In the genomic region with DNA sequence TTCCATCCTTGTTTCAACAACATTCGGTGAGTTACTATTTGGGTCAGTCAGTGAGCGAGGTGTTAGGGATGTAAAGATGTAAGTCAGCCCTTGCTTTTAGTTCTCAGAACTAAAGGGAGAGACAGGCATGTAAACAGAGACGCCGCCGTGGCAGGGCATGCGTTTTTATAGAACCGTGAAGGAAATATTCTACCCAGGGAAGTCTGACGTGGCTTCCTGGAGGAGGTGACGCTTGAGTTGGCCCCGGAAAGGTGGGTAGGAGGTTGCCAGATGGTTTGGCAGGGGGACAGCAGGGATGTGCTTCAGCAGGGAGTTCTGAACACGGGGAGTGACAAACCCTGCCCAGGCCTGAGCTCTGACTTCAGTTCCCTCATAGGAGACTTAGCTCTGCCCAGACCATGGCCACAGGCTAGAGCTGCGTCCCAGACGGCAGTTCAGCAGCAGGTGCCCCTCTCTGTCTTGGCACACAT, we compare ENCODE assay signal across 10 cellular contexts. TPM values are rescaled to one million over a fixed set of nuclear protein-coding genes. Genes with fewer than 3 reads are reported as not detected.
DNase-seq lines count a peak whose midpoint lies in the region; ATAC-seq and TF ChIP-seq lines count a peak whose summit lies in the region.
"Had no signal": no experiment of that assay in that cellular context is flagged by ENCODE, and none has a peak within 500 bp of the region (broad histone marks: within the 10 kb centered on the region; RNA-seq: fewer than 3 reads in every experiment).

No MANE protein-coding gene starts in this region.

- H3K27me3 ChIP-seq in aorta (ENCODE audit: control insufficient read depth in 1 of 2, insufficient read depth in 2 of 2, low read length in 1 of 2) = no peaks in the 10 kb centered on the region

- WGBS in aorta, 2 donors = 2 to 7% methylated on average over 13 of the region's 13 CpGs

- TF ChIP-seq POLR2A in GM18505 (IDR thresholded peaks at IDR 0.05; ENCODE audit: borderline replicate concordance, extremely low read depth, insufficient read depth, insufficient read length) = no peak

- intact Hi-C loops in left cardiac atrium (cut with DNase I) = no loop called here
- intact Hi-C loops in left ventricle myocardium superior (cut with micrococcal nuclease) = no loop called here
- intact Hi-C loops in aorta (cut with DNase I) = loop anchor here (2.0 to 5.0 kb wide), 2 partner anchors 156 to 160 kb away; a partner anchor contains a TSS

- no peak for TF ChIP-seq CTCF in coronary artery (IDR thresholded peaks at IDR 0.05)

- H3K27ac ChIP-seq in coronary artery (peak overlapping the region; percentile 46 to 69), aorta (ENCODE audit: low read depth in 1 of 2, low read length in 2 of 2) (peak overlapping the region; percentile 33 to 89)
- H3K27ac ChIP-seq: WERI-Rb-1 had no signal

- H3K36me3 ChIP-seq in aorta (ENCODE audit: control insufficient read depth in 1 of 2, insufficient read depth in 2 of 2, low read length in 1 of 2) = peaks cover 0 to 3% of the 10 kb centered on the region in 2 donors
- H3K36me3 ChIP-seq: WERI-Rb-1 had no signal

- H3K4me3 ChIP-seq in coronary artery (no peak overlapping the region), aorta (ENCODE audit: low read length in 2 of 2) (no peak overlapping the region)

- no peaks in the 10 kb centered on the region for H3K4me1 ChIP-seq in aorta (ENCODE audit: control insufficient read depth in 1 of 2, insufficient read depth in 2 of 2, low read length in 2 of 2)

- no peak for ATAC-seq in left cardiac atrium
- no peak for ATAC-seq in left ventricle myocardium superior
- ATAC-seq in aorta (ENCODE audit: low FRiP score) = peak; percentile 78
- no peak for ATAC-seq in GM18502 (IDR thresholded peaks at IDR 0.05; ENCODE audit: poor library complexity, unreplicated experiment)
- no peak for ATAC-seq in GM18505 (IDR thresholded peaks at IDR 0.05; ENCODE audit: unreplicated experiment)

- no peaks in the 10 kb centered on the region for H3K9me3 ChIP-seq in aorta (ENCODE audit: control insufficient read depth, low read length)

- peak; percentile 70 for DNase-seq in left cardiac atrium
- DNase-seq in left ventricle myocardium superior = no peak
- DNase-seq in coronary artery (ENCODE audit: low spot score) = no peak
- peak; percentile 41 for DNase-seq in myocyte (ENCODE audit: low read depth)
- peak; percentile 89 to 93 for DNase-seq in aorta
- DNase-seq in NCI-H187 treated with DMSO at 0.1 percent for 48 hours (lab: John Stamatoyannopoulos, UW) = no peak
- DNase-seq: HCEC 1CT, WERI-Rb-1 had no signal

RNA-seq across cellular contexts. Expression of a gene that starts 23.5 kb away (rescaled TPM):
- 100 to 1,000 TPM; 870 to 899 TPM for total RNA-seq in left cardiac atrium
- 703 TPM for total RNA-seq in left ventricle myocardium superior
- 637 and 797 TPM in 2 replicates for total RNA-seq in myocyte
- 2,509 TPM for polyA plus RNA-seq in myocyte (2012)
- 1,000 to 10,000 TPM; 1,008 to 1,106 TPM for total RNA-seq in aorta
- 1,000 to 10,000 TPM; 4,480 to 7,651 TPM for polyA plus RNA-seq in aorta

Comparison
In these comparisons a context has a peak if more than half of its experiments do, and no peak if none do; other contexts are left out.
1. DNase-seq: peak in left cardiac atrium (single experiment), myocyte (single experiment) and aorta (2 of 2); none in left ventricle myocardium superior (single experiment), coronary artery (single experiment) and NCI-H187 treated with DMSO at 0.1 percent for 48 hours (single experiment).
2. intact Hi-C loops: an anchor here in aorta (2.0 to 5.0 kb wide); none called in left cardiac atrium and left ventricle myocardium superior.